In the genomic region with DNA sequence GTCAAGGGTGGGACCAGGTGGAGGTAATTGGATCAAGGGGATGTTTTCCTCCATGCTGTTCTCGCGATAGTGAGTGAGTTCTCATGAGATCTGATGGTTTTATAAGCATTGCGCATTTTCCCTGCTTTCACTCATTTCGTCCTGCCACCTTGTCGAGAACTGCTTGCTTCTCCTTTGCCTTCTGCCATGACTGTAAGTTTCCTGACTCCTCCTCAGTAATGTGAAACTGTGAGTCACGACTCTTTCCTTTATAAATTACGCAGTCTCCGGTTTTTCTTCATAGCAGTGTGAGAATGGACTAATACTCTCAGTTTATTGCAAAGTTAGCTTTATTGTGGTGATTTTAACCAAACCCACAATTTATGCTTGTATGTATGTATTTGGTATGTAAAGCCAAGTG, we compare ENCODE assay signal across 36 cellular contexts.
"Had no signal": no experiment of that assay in that cellular context is flagged by ENCODE, and none has a peak within 500 bp of the region (broad histone marks: within the 10 kb centered on the region; RNA-seq: fewer than 3 reads in every experiment).

No MANE protein-coding gene starts in this region.

- H3K4me1 ChIP-seq: ascending aorta, gastrocnemius medialis, left ventricle myocardium inferior, psoas muscle, thyroid gland, upper lobe of left lung, vagina had no signal

- ATAC-seq: activated CD4-positive, CD25-positive, alpha-beta regulatory T cell treated with anti-CD3 and anti-CD28 coated beads, Interleukin-2, amount 50 U/mL, for 24 hours; gastrocnemius medialis; naive thymus-derived CD4-positive, alpha-beta T cell; psoas muscle; stimulated activated memory B cell treated with anti-CD40 and anti-IgM and Interleukin-4, amounts not matched to agents 10 μg/mL and 1 μg/mL and 100 μg/mL, for 72 hours; stimulated activated naive CD8-positive, alpha-beta T cell treated with anti-CD3 and anti-CD28 coated beads, Interleukin-15, amount 100 ng/mL, for 72 hours had no signal

- H3K4me1 Mint-ChIP-seq: activated naive CD8-positive, alpha-beta T cell treated with anti-CD3 and anti-CD28 coated beads, Interleukin-2, amount 10 ng/mL, durations not matched to agents 7 days and 5 days; naive thymus-derived CD4-positive, alpha-beta T cell; stimulated activated memory B cell treated with anti-CD40 and anti-IgM and Interleukin-4, amounts not matched to agents 10 μg/mL and 1 μg/mL and 100 μg/mL, for 72 hours; stimulated activated naive CD8-positive, alpha-beta T cell treated with anti-CD3 and anti-CD28 coated beads, Interleukin-15, amount 100 ng/mL, for 72 hours had no signal

- H3K9me3 Mint-ChIP-seq: brain, mesothelial cell of epicardium had no signal

- H3K27ac Mint-ChIP-seq: activated naive CD4-positive, alpha-beta T cell treated with anti-CD3 and anti-CD28 coated beads for 36 hours; activated naive CD8-positive, alpha-beta T cell treated with anti-CD3 and anti-CD28 coated beads, Interleukin-2, amount 10 ng/mL, durations not matched to agents 7 days and 5 days; activated T-helper 1 cell treated with anti-CD3 and anti-CD28 coated beads, Interleukin-12 subunit alpha, Interleukin-12 subunit beta, Interleukin-2, Interleukin-4 antibody, amounts not matched to agents 30 ng/mL and 10 ng/mL and 1 ng/mL, durations not matched to agents 14 hours and 24 hours and 36 hours; brain; mesothelial cell of epicardium; stimulated activated memory B cell treated with anti-CD40 and anti-IgM and Interleukin-4, amounts not matched to agents 10 μg/mL and 1 μg/mL and 100 μg/mL, for 72 hours; T-helper 2 cell treated with Interferon-gamma antibody and Interleukin-4, amounts not matched to agents 5 μg/mL and 100 μg/mL, for 36 hours had no signal

- H3K4me2 ChIP-seq: hepatocyte, smooth muscle cell had no signal

- H2AFZ ChIP-seq: hepatocyte had no signal

- H3K36me3 ChIP-seq: ascending aorta, cardiac muscle cell, gastrocnemius medialis, left ventricle myocardium inferior, ovary, thyroid gland, upper lobe of left lung, vagina, WERI-Rb-1 had no signal

- H3K4me3 ChIP-seq: ascending aorta, cardiac muscle cell, coronary artery, dorsolateral prefrontal cortex, gastrocnemius medialis, hepatocyte, left ventricle myocardium inferior, lung, ovary, psoas muscle, smooth muscle cell, thyroid gland, upper lobe of left lung, vagina had no signal

- H3K36me3 Mint-ChIP-seq: activated naive CD8-positive, alpha-beta T cell treated with anti-CD3 and anti-CD28 coated beads, Interleukin-2, amount 10 ng/mL, durations not matched to agents 7 days and 5 days; brain; mesothelial cell of epicardium; stimulated activated memory B cell treated with anti-CD40 and anti-IgM and Interleukin-4, amounts not matched to agents 10 μg/mL and 1 μg/mL and 100 μg/mL, for 72 hours had no signal

- H3K27me3 ChIP-seq: ascending aorta, cardiac muscle cell, dorsolateral prefrontal cortex, gastrocnemius medialis, hepatocyte, ovary, thyroid gland, upper lobe of left lung, vagina had no signal

- H3K9me3 ChIP-seq: ascending aorta, gastrocnemius medialis, ovary, psoas muscle, thyroid gland, upper lobe of left lung, vagina had no signal

- DNase-seq: activated CD4-positive, alpha-beta T cell treated with anti-CD3 and anti-CD28 coated beads for 48 hours; activated CD4-positive, alpha-beta T cell treated with anti-CD3 and anti-CD28 coated beads, Interleukin-2, amount 50 U/mL, for 48 hours; activated CD8-positive, alpha-beta memory T cell treated with anti-CD3 and anti-CD28 coated beads for 24 hours; activated effector memory CD4-positive, alpha-beta T cell treated with anti-CD3 and anti-CD28 coated beads, Interleukin-2, amount 50 U/mL, for 16 hours; activated naive CD4-positive, alpha-beta T cell treated with anti-CD3 and anti-CD28 coated beads for 36 hours; activated naive CD8-positive, alpha-beta T cell treated with anti-CD3 and anti-CD28 coated beads, Interleukin-2, amount 10 ng/mL, durations not matched to agents 7 days and 5 days; dorsolateral prefrontal cortex; effector memory CD4-positive, alpha-beta T cell; erythroblast; gastrocnemius medialis; islet precursor cell; left ventricle myocardium inferior; naive thymus-derived CD4-positive, alpha-beta T cell; ovary; psoas muscle; stimulated activated CD4-positive, alpha-beta T cell treated with anti-CD3 and anti-CD28 coated beads, Interleukin-1b, Interleukin-23, amount 100 ng/mL, for 48 hours; stimulated activated CD4-positive, alpha-beta T cell treated with anti-CD3 and anti-CD28 coated beads, Interleukin-4, amount 100 ng/mL, for 4 hours; stimulated activated CD8-positive, alpha-beta memory T cell treated with anti-CD3 and anti-CD28 coated beads, Interleukin-4, amount 100 ng/mL, for 48 hours; stimulated activated naive CD8-positive, alpha-beta T cell treated with anti-CD3 and anti-CD28 coated beads, Interleukin-15, amount 100 ng/mL, for 72 hours; substantia nigra; thyroid gland; upper lobe of left lung; WERI-Rb-1 had no signal

- H3K27ac ChIP-seq: ascending aorta, cardiac muscle cell, coronary artery, dorsolateral prefrontal cortex, gastrocnemius medialis, hepatocyte, left ventricle myocardium inferior, ovary, psoas muscle, thyroid gland, upper lobe of left lung, vagina, WERI-Rb-1 had no signal

- H3K4me3 Mint-ChIP-seq: activated naive CD4-positive, alpha-beta T cell treated with anti-CD3 and anti-CD28 coated beads for 36 hours; activated naive CD8-positive, alpha-beta T cell treated with anti-CD3 and anti-CD28 coated beads, Interleukin-2, amount 10 ng/mL, durations not matched to agents 7 days and 5 days; activated T-helper 1 cell treated with anti-CD3 and anti-CD28 coated beads, Interleukin-12 subunit alpha, Interleukin-12 subunit beta, Interleukin-2, Interleukin-4 antibody, amounts not matched to agents 30 ng/mL and 10 ng/mL and 1 ng/mL, durations not matched to agents 14 hours and 24 hours and 36 hours; brain; mesothelial cell of epicardium; naive thymus-derived CD4-positive, alpha-beta T cell; stimulated activated memory B cell treated with anti-CD40 and anti-IgM and Interleukin-4, amounts not matched to agents 10 μg/mL and 1 μg/mL and 100 μg/mL, for 72 hours; stimulated activated naive CD8-positive, alpha-beta T cell treated with anti-CD3 and anti-CD28 coated beads, Interleukin-15, amount 100 ng/mL, for 72 hours; T-helper 2 cell treated with Interferon-gamma antibody and Interleukin-4, amounts not matched to agents 5 μg/mL and 100 μg/mL, for 36 hours had no signal

- H3K27me3 Mint-ChIP-seq: activated naive CD8-positive, alpha-beta T cell treated with anti-CD3 and anti-CD28 coated beads, Interleukin-2, amount 10 ng/mL, durations not matched to agents 7 days and 5 days; brain; naive thymus-derived CD4-positive, alpha-beta T cell; stimulated activated memory B cell treated with anti-CD40 and anti-IgM and Interleukin-4, amounts not matched to agents 10 μg/mL and 1 μg/mL and 100 μg/mL, for 72 hours; stimulated activated naive CD8-positive, alpha-beta T cell treated with anti-CD3 and anti-CD28 coated beads, Interleukin-15, amount 100 ng/mL, for 72 hours had no signal
